In the genomic region with DNA sequence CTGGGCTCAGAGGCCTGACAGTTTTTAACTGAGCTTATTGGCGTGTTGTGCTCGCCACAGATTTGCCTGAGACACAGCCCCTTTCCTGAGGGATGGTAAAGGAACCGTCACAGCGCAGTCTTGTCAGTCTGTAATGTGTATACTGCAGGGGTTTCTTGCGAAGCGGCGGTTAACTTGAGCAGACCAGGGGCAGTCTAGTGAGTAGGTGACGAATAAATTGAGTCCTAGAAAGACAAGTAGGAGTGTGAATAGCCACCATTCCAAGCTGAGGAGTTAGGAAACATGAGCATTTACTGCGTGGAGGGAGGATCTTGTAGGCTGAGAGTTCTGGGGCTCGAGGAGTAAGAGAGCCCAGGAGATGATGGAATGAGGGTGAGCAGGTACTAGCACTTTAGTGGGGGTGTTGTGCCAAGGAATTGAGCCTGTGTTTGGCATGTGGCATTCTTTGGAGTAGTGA, we compare ENCODE assay signal across 1 cellular context.
TF ChIP-seq lines count a peak whose summit lies in the region.

No MANE protein-coding gene starts in this region.

TF ChIP-seq in HepG2, 621 proteins besides CTCF, POLR2A, EP300 and RAD21 (continued from another document):
- TF ChIP-seq, protein P1, sequence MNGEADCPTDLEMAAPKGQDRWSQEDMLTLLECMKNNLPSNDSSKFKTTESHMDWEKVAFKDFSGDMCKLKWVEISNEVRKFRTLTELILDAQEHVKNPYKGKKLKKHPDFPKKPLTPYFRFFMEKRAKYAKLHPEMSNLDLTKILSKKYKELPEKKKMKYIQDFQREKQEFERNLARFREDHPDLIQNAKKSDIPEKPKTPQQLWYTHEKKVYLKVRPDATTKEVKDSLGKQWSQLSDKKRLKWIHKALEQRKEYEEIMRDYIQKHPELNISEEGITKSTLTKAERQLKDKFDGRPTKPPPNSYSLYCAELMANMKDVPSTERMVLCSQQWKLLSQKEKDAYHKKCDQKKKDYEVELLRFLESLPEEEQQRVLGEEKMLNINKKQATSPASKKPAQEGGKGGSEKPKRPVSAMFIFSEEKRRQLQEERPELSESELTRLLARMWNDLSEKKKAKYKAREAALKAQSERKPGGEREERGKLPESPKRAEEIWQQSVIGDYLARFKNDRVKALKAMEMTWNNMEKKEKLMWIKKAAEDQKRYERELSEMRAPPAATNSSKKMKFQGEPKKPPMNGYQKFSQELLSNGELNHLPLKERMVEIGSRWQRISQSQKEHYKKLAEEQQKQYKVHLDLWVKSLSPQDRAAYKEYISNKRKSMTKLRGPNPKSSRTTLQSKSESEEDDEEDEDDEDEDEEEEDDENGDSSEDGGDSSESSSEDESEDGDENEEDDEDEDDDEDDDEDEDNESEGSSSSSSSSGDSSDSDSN (CRISPR knock-in tag; IDR thresholded peaks at IDR 0.05): 0 out of 2 replicates have a peak, but pooled peaks have one; percentile 24
- TF ChIP-seq ZNF350 (CRISPR knock-in tag; IDR thresholded peaks at IDR 0.05; ENCODE audit: borderline replicate concordance, low read depth) (0 out of 2 replicates have a peak, but pooled peaks have one; percentile 43), ZMYM2 (CRISPR knock-in tag; IDR thresholded peaks at IDR 0.05) (no peak), ZFP82 (CRISPR knock-in tag; IDR thresholded peaks at IDR 0.05; ENCODE audit: borderline replicate concordance) (0 out of 2 replicates have a peak, but pooled peaks have one; percentile 15)
